ENCODE assay signal across 2 cellular contexts in genomic region chr7:99694912-99695304, GRCh38.
A peak's percentile ranks its signal among the peaks of the same experiment; 100 is the strongest.
TF ChIP-seq lines count a peak whose summit lies in the region.

No MANE protein-coding gene starts in this region.

TF ChIP-seq in A549, 52 proteins besides CTCF, POLR2A, EP300 and RAD21:
- TF ChIP-seq FOSB (CRISPR knock-in tag; IDR thresholded peaks at IDR 0.05), result no peak
- TF ChIP-seq HMGXB4 (CRISPR knock-in tag; IDR thresholded peaks at IDR 0.05; ENCODE audit: borderline replicate concordance), result no peak
- TF ChIP-seq, protein P1, sequence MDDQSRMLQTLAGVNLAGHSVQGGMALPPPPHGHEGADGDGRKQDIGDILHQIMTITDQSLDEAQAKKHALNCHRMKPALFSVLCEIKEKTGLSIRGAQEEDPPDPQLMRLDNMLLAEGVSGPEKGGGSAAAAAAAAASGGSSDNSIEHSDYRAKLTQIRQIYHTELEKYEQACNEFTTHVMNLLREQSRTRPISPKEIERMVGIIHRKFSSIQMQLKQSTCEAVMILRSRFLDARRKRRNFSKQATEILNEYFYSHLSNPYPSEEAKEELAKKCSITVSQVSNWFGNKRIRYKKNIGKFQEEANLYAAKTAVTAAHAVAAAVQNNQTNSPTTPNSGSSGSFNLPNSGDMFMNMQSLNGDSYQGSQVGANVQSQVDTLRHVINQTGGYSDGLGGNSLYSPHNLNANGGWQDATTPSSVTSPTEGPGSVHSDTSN (IDR thresholded peaks at IDR 0.05), result no peak
- no peak for TF ChIP-seq EHMT2 (IDR thresholded peaks at IDR 0.05; ENCODE audit: low read depth)
- TF ChIP-seq ZC3H11A (IDR thresholded peaks at IDR 0.05), result no peak
- TF ChIP-seq HOXB13 (CRISPR knock-in tag; IDR thresholded peaks at IDR 0.05; ENCODE audit: low read depth), result no peak
- TF ChIP-seq JUNB (IDR thresholded peaks at IDR 0.05), result no peak
- no peak for TF ChIP-seq MAFK (IDR thresholded peaks at IDR 0.05; ENCODE audit: partially characterized antibody)
- no peak for TF ChIP-seq RNF2 (IDR thresholded peaks at IDR 0.05; ENCODE audit: borderline replicate concordance, low read depth)
- TF ChIP-seq, protein P2, sequence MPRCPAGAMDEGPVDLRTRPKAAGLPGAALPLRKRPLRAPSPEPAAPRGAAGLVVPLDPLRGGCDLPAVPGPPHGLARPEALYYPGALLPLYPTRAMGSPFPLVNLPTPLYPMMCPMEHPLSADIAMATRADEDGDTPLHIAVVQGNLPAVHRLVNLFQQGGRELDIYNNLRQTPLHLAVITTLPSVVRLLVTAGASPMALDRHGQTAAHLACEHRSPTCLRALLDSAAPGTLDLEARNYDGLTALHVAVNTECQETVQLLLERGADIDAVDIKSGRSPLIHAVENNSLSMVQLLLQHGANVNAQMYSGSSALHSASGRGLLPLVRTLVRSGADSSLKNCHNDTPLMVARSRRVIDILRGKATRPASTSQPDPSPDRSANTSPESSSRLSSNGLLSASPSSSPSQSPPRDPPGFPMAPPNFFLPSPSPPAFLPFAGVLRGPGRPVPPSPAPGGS (IDR thresholded peaks at IDR 0.05), result no peak
- TF ChIP-seq, protein P3, sequence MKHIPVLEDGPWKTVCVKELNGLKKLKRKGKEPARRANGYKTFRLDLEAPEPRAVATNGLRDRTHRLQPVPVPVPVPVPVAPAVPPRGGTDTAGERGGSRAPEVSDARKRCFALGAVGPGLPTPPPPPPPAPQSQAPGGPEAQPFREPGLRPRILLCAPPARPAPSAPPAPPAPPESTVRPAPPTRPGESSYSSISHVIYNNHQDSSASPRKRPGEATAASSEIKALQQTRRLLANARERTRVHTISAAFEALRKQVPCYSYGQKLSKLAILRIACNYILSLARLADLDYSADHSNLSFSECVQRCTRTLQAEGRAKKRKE (CRISPR knock-in tag; IDR thresholded peaks at IDR 0.05; ENCODE audit: low read depth), result no peak
- TF ChIP-seq CHD2 (IDR thresholded peaks at IDR 0.05; ENCODE audit: low read length, partially characterized antibody), result no peak
- no peak for TF ChIP-seq TFCP2L1 (CRISPR knock-in tag; IDR thresholded peaks at IDR 0.05)
- TF ChIP-seq RFX5 (IDR thresholded peaks at IDR 0.05), result no peak
- no peak for TF ChIP-seq SMC3 (IDR thresholded peaks at IDR 0.05)
- TF ChIP-seq HOXA7 (CRISPR knock-in tag; IDR thresholded peaks at IDR 0.05), result no peak
- TF ChIP-seq EHF (CRISPR knock-in tag; IDR thresholded peaks at IDR 0.05), result no peak

TF ChIP-seq in HepG2, 621 proteins besides CTCF, POLR2A, EP300 and RAD21:
- peak; percentile 86; the same call in 1 of the 2 replicates for TF ChIP-seq CHD4 (IDR thresholded peaks at IDR 0.05; ENCODE audit: borderline replicate concordance, low read length)
- peak; percentile 75; the same call in 1 of the 2 replicates for TF ChIP-seq NCOR1 (IDR thresholded peaks at IDR 0.05; ENCODE audit: borderline replicate concordance, low read length)
- TF ChIP-seq SMAD1 (CRISPR knock-in tag; IDR thresholded peaks at IDR 0.05; ENCODE audit: borderline replicate concordance, low read depth), result no peak
- TF ChIP-seq ATF1 (CRISPR knock-in tag; IDR thresholded peaks at IDR 0.05), result no peak
- TF ChIP-seq SSRP1 (CRISPR knock-in tag; IDR thresholded peaks at IDR 0.05), result 0 out of 2 replicates have a peak, but pooled peaks have one; percentile 60
- no peak for TF ChIP-seq ZNF407 (CRISPR knock-in tag; IDR thresholded peaks at IDR 0.05; ENCODE audit: not compliant biosample characterization)
- no peak for TF ChIP-seq ZBTB10 (CRISPR knock-in tag; IDR thresholded peaks at IDR 0.05; ENCODE audit: borderline replicate concordance)
- no peak for TF ChIP-seq HDAC6 (IDR thresholded peaks at IDR 0.05; ENCODE audit: low read depth, low read length)
- no peak for TF ChIP-seq RORA (CRISPR knock-in tag; IDR thresholded peaks at IDR 0.05)
- TF ChIP-seq ZSCAN29 (CRISPR knock-in tag; conservative IDR thresholded peaks at IDR 0.05), result no peak
